ENCODE assay signal across 8 cellular contexts in genomic region chr6:31308050-31308844, GRCh38.
A peak's percentile ranks its signal among the peaks of the same experiment; 100 is the strongest.
DNase-seq lines count a peak whose midpoint lies in the region; ATAC-seq lines count a peak whose summit lies in the region.

No MANE protein-coding gene starts in this region.

- DNase-seq in CD1c-positive myeloid dendritic cell (ENCODE audit: extremely low spot score) (peak; percentile 74), NCI-H526 (lab: John Stamatoyannopoulos, UW) (peak; percentile 89 to 94), activated gamma-delta T cell treated with Interleukin-2 at 50 U/mL for 16 hours (peak; percentile 65), iPS-NIHi7 (ENCODE audit: extremely low spot score) (peak; percentile 86)
- peak; percentile 47 to 61 (median 60) for DNase-seq in stimulated activated CD4-positive, alpha-beta T cell treated with anti-CD3 and anti-CD28 coated beads, TNF-alpha, amount 100 ng/mL, for 4 hours (ENCODE audit: low read depth in 3 of 3)

- ATAC-seq in GM18511 (IDR thresholded peaks at IDR 0.05; ENCODE audit: unreplicated experiment) (no peak), HG03565 (IDR thresholded peaks at IDR 0.05; ENCODE audit: unreplicated experiment) (no peak), HG02970 (IDR thresholded peaks at IDR 0.05; ENCODE audit: low FRiP score, unreplicated experiment) (no peak)
